ENCODE assay signal across 2 cellular contexts in the genomic region with DNA sequence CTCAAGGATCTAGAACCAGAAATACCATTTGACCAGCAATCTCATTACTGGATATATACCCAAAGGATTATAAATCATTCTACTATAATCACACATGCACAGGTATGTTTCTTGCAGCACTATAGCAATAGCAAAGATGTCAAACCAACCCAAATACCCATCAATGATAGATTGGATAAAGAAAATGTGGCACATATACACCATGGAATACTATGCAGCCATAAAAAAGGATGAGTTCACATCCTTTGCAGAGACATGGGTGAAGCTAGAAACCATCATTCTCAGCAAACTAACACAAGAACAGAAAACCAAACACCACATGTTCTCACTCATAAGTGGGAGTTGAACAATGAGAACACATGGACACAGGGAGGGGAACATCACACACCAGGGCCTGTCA. TPM values are rescaled to one million over a fixed set of nuclear protein-coding genes. Genes with fewer than 3 reads are reported as not detected.
"Had no signal": no experiment of that assay in that cellular context is flagged by ENCODE, and none has a peak within 500 bp of the region (broad histone marks: within the 10 kb centered on the region; RNA-seq: fewer than 3 reads in every experiment).

No MANE protein-coding gene starts in this region.

RNA-seq across cellular contexts. Expression of a gene that starts 33.2 kb away (rescaled TPM):
- total RNA-seq: naive thymus-derived CD8-positive, alpha-beta T cell had no signal
- polyA plus RNA-seq: naive thymus-derived CD8-positive, alpha-beta T cell; neural cell had no signal
